8 cellular contexts compared by ENCODE assay signal in the genomic region with DNA sequence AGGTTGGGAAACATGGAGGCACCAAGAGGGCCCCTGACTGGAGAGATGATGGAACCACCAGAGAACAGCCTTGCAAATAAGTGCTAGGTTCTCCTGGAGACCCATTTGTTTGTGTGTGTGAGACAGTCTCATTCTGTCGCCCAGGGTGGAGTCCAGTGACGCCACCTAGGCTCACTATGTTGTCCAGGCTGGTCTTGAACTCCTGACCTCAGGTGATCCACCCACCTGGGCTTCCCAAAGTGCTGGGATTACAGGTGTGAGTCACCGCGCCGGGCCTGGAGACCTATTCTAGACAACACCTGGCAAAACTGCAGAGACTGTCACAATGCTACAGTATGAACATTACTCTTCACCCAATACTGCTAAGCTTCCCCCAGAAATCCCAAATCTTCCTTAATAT. TPM values are rescaled to one million over a fixed set of nuclear protein-coding genes. Genes with fewer than 3 reads are reported as not detected.
A peak's percentile ranks its signal among the peaks of the same experiment; 100 is the strongest.
DNase-seq lines count a peak whose midpoint lies in the region; ATAC-seq and TF ChIP-seq lines count a peak whose summit lies in the region.

No MANE protein-coding gene starts in this region.

- H3K9ac ChIP-seq in adipocyte (ENCODE audit: low read length): peak overlapping the region; percentile 93

- H3K27ac ChIP-seq in cardiac muscle cell (peak overlapping the region; percentile 96), thoracic aorta (no peak overlapping the region)

- no peaks in the 10 kb centered on the region for H3K4me1 ChIP-seq in cardiac muscle cell (ENCODE audit: low read depth)
- peaks cover 11% of the 10 kb centered on the region for H3K4me1 ChIP-seq in adipocyte (ENCODE audit: control insufficient read depth, insufficient read depth, low read length)
- peaks cover 24 to 36% of the 10 kb centered on the region in 2 donors for H3K4me1 ChIP-seq in thoracic aorta (ENCODE audit: control insufficient read depth in 1 of 2, low read depth in 2 of 2)

- H3K4me3 ChIP-seq in cardiac muscle cell (no peak overlapping the region), adipocyte (ENCODE audit: low read length) (peak overlapping the region; percentile 91), thoracic aorta (peak overlapping the region; percentile 91)

- no peaks in the 10 kb centered on the region for H3K9me3 ChIP-seq in cardiac muscle cell (ENCODE audit: low read depth)
- H3K9me3 ChIP-seq in adipocyte (ENCODE audit: control insufficient read depth, low read length): no peaks in the 10 kb centered on the region
- no peaks in the 10 kb centered on the region for H3K9me3 ChIP-seq in thoracic aorta

- H3K27me3 ChIP-seq in cardiac muscle cell: no peaks in the 10 kb centered on the region
- no peaks in the 10 kb centered on the region for H3K27me3 ChIP-seq in adipocyte (replicated peaks; ENCODE audit: control insufficient read depth, insufficient read depth, low read length)
- H3K27me3 ChIP-seq in thoracic aorta (replicated peaks; ENCODE audit: insufficient read depth): no peaks in the 10 kb centered on the region

- DNase-seq in cardiac muscle cell (ENCODE audit: low read depth in 1 of 2, low spot score in 1 of 2) (no peak), Right ventricle myocardium superior (no peak), adipocyte (ENCODE audit: low read depth) (no peak), left lobe of liver (ENCODE audit: low spot score) (no peak), thoracic aorta (ENCODE audit: low spot score) (no peak), SHP77 (lab: John Stamatoyannopoulos, UW) (no peak), medulla oblongata (ENCODE audit: extremely low spot score) (no peak)

- ATAC-seq in Right ventricle myocardium superior (ENCODE audit: poor library complexity): no peak
- peak; percentile 2 for ATAC-seq in left lobe of liver
- no peak for ATAC-seq in thoracic aorta (ENCODE audit: insufficient number of reproducible peaks, low FRiP score, low read depth)
- no peak for ATAC-seq in HG02623 (IDR thresholded peaks at IDR 0.05; ENCODE audit: unreplicated experiment)

- H3K36me3 ChIP-seq in cardiac muscle cell (peaks cover 3% of the 10 kb centered on the region), adipocyte (ENCODE audit: control insufficient read depth, insufficient read depth, low read length, severe bottlenecking) (peaks cover 3% of the 10 kb centered on the region), thoracic aorta (no peaks in the 10 kb centered on the region)

- intact Hi-C loops in Right ventricle myocardium superior (cut with DNase I): no loop called here

- TF ChIP-seq CTCF in cardiac muscle cell (IDR thresholded peaks at IDR 0.05; ENCODE audit: low read depth, low read length) (no peak), thoracic aorta (IDR thresholded peaks at IDR 0.05) (no peak)

RNA-seq across cellular contexts. Expression of a gene that starts 1.5 kb away (rescaled TPM):
- total RNA-seq in cardiac muscle cell: 51.4 and 51.5 TPM in 2 replicates
- polyA plus RNA-seq in cardiac muscle cell: 53.8 and 58.9 TPM in 2 replicates
- total RNA-seq in Right ventricle myocardium superior: 81.1 TPM
- 49.5 TPM for total RNA-seq in left lobe of liver
- total RNA-seq in thoracic aorta: 100 to 1,000 TPM in 1 of 2 donors, 10 to 100 TPM in 1; 77.3 to 105 TPM

RNA-seq across cellular contexts. Expression of a gene that starts 1.6 kb away (rescaled TPM):
- total RNA-seq in cardiac muscle cell (5.0 TPM in 2 replicates), Right ventricle myocardium superior (0.24 TPM), left lobe of liver (1.5 TPM), thoracic aorta (under 1 TPM in 1 of 2 donors, not detected in 1; 0.27 TPM)
- 4.0 and 5.8 TPM in 2 replicates for polyA plus RNA-seq in cardiac muscle cell

RNA-seq across cellular contexts. Expression of a gene that starts 20.9 kb away (rescaled TPM):
- 0.32 and 1.8 TPM in 2 replicates for total RNA-seq in cardiac muscle cell
- polyA plus RNA-seq in cardiac muscle cell: 0.85 and 2.3 TPM in 2 replicates
- not detected for total RNA-seq in Right ventricle myocardium superior
- 0.40 TPM for total RNA-seq in left lobe of liver
- total RNA-seq in thoracic aorta: not detected

RNA-seq across cellular contexts. Expression of a gene that starts 31.0 kb away (rescaled TPM):
- 100 and 130 TPM in 2 replicates for total RNA-seq in cardiac muscle cell
- 85.5 and 104 TPM in 2 replicates for polyA plus RNA-seq in cardiac muscle cell
- total RNA-seq in Right ventricle myocardium superior: 16.1 TPM
- total RNA-seq in left lobe of liver: 18.3 TPM
- 10 to 100 TPM; 13.7 to 33.6 TPM for total RNA-seq in thoracic aorta

RNA-seq across cellular contexts. Expression of a gene that starts 31.1 kb away (rescaled TPM):
- 16.9 and 20.1 TPM in 2 replicates for total RNA-seq in cardiac muscle cell
- polyA plus RNA-seq in cardiac muscle cell: 23.2 and 23.4 TPM in 2 replicates
- total RNA-seq in Right ventricle myocardium superior: 4.8 TPM
- total RNA-seq in left lobe of liver: 7.0 TPM
- 10 to 100 TPM in 1 of 2 donors, 1 to 10 TPM in 1; 7.3 to 10.8 TPM for total RNA-seq in thoracic aorta
